Comparison of ENCODE assay signal across 9 cellular contexts in genomic region chr3:123034996-123035395, GRCh38. TPM values are rescaled to one million over a fixed set of nuclear protein-coding genes. Genes with fewer than 3 reads are reported as not detected.
"Had no signal": no experiment of that assay in that cellular context is flagged by ENCODE, and none has a peak within 500 bp of the region (broad histone marks: within the 10 kb centered on the region; RNA-seq: fewer than 3 reads in every experiment).

No MANE protein-coding gene starts in this region.

- FAIRE-seq: H1, H54, HTR-8/SVneo, K562 had no signal

- H3K4me3 ChIP-seq: GM23338, K562 had no signal

- H2AFZ ChIP-seq: GM23338 had no signal

- H3K4me3 Mint-ChIP-seq: GM23338, H9 had no signal

- H3K4me2 ChIP-seq: GM23338 had no signal

- H3K27ac Mint-ChIP-seq: GM23338, H9 had no signal

- H3K9me3 Mint-ChIP-seq: GM23338, H9 had no signal

- DNase-seq: H9, HCEC 1CT, IMR-90 had no signal

RNA-seq across cellular contexts. Expression of gene SEMA5B, which starts 7.4 kb away (rescaled TPM):
- total RNA-seq: HT-29, IMR-90, K562 had no signal
- polyA plus RNA-seq: IMR-90, K562 had no signal
